Comparison of ENCODE assay signal across 11 cellular contexts in genomic region chr19:3555653-3556422, GRCh38. TPM values are rescaled to one million over a fixed set of nuclear protein-coding genes. Genes with fewer than 3 reads are reported as not detected.
A peak's percentile ranks its signal among the peaks of the same experiment; 100 is the strongest.
DNase-seq lines count a peak whose midpoint lies in the region; ATAC-seq, FAIRE-seq and TF ChIP-seq lines count a peak whose summit lies in the region.
"Had no signal": no experiment of that assay in that cellular context is flagged by ENCODE, and none has a peak within 500 bp of the region (broad histone marks: within the 10 kb centered on the region; RNA-seq: fewer than 3 reads in every experiment).

No MANE protein-coding gene starts in this region.

- ATAC-seq in HCT116: no peak
- ATAC-seq in WTC11: no peak
- ATAC-seq in GM19452 (IDR thresholded peaks at IDR 0.05; ENCODE audit: unreplicated experiment): no peak

- no peak overlapping the region; the same call in 1 of the 2 replicates for H3K27ac Mint-ChIP-seq in WTC11
- H3K27ac Mint-ChIP-seq in glutamatergic neuron (ENCODE audit: unreplicated experiment): peak overlapping the region; percentile 86

- intact Hi-C loops in HCT116 (cut with micrococcal nuclease): no loop called here
- intact Hi-C loops in spleen (cut with DNase I; ENCODE audit: low total_unique reads): loop anchor here (10.0 kb wide), 1 partner anchor 59 kb away; no protein-coding TSS in a partner anchor

- H4K20me1 ChIP-seq in HCT116 (ENCODE audit: insufficient read depth): peaks cover 8% of the 10 kb centered on the region; the same call in 1 of the 2 replicates

- TF ChIP-seq CTCF in HCT116 (IDR thresholded peaks at IDR 0.05 in 2 of 3, conservative IDR thresholded peaks at IDR 0.05 in 1 of 3; ENCODE audit: borderline replicate concordance in 1 of 3, insufficient read depth in 1 of 3, low read depth in 2 of 3, low read length in 2 of 3): no peak
- TF ChIP-seq CTCF in WTC11 (IDR thresholded peaks at IDR 0.05): no peak
- no peak for TF ChIP-seq CTCF in glutamatergic neuron (IDR thresholded peaks at IDR 0.05; ENCODE audit: partially characterized antibody, unreplicated experiment)
- TF ChIP-seq CTCF in spleen (IDR thresholded peaks at IDR 0.05 in 8 of 11, conservative IDR thresholded peaks at IDR 0.05 in 3 of 11): no peak

- no peaks in the 10 kb centered on the region for H3K27me3 ChIP-seq in HCT116 (ENCODE audit: insufficient read depth, low read length)
- H3K27me3 ChIP-seq in spleen (replicated peaks in 1 of 7): no peaks in the 10 kb centered on the region

- H3K9ac ChIP-seq in HCT116 (ENCODE audit: low read length): peak overlapping the region; percentile 95

- no peak for FAIRE-seq in GM12891 (lab: Jason Lieb, UNC)
- FAIRE-seq: colon had no signal

- RAD21 ChIA-PET in HCT116 (lab: Charles Lee; ENCODE audit: low non-redundant PET in 1 of 2, low total read pairs in 2 of 2, uncharacterized antibody in 2 of 2, unreplicated experiment in 2 of 2): no interaction called here

- no TSS peak for BruUV-seq in HCT116 (replicated peaks; lab: Mats Ljungman, UMichigan)

- H3K9me3 Mint-ChIP-seq in WTC11: no peaks in the 10 kb centered on the region
- H3K9me3 Mint-ChIP-seq in glutamatergic neuron (ENCODE audit: unreplicated experiment): peaks cover 5% of the 10 kb centered on the region

- H3K27me3 Mint-ChIP-seq in WTC11 (ENCODE audit: low read depth) (peaks cover 26% of the 10 kb centered on the region), glutamatergic neuron (ENCODE audit: unreplicated experiment) (peaks cover 14% of the 10 kb centered on the region)

- no peaks in the 10 kb centered on the region for H3K9me2 ChIP-seq in HCT116 (ENCODE audit: insufficient read depth)

- H3K36me3 Mint-ChIP-seq in WTC11 (no peaks in the 10 kb centered on the region), glutamatergic neuron (ENCODE audit: unreplicated experiment) (no peaks in the 10 kb centered on the region)

- peak overlapping the region; percentile 97 for H3K4me2 ChIP-seq in HCT116 (ENCODE audit: low read length)

- POLR2A ChIA-PET in HCT116 (lab: Charles Lee) (interaction anchor here (1.4 to 1.7 kb wide), 3 partner anchors 9 to 55 kb away, joined by 3 to 5 read pairs (median 3); no protein-coding TSS in a partner anchor), WTC11 (lab: Charles Lee) (interaction anchor here (0.6 to 1.4 kb wide), 4 partner anchors 10 to 112 kb away, joined by 3 to 4 read pairs (median 3); no protein-coding TSS in a partner anchor)

- peaks cover 59% of the 10 kb centered on the region for H3K79me2 ChIP-seq in HCT116 (ENCODE audit: insufficient read depth, low read length)

- H3K4me3 Mint-ChIP-seq in WTC11: peak overlapping the region; percentile 93
- peak overlapping the region; percentile 94 for H3K4me3 Mint-ChIP-seq in glutamatergic neuron (ENCODE audit: unreplicated experiment)

- CTCF ChIA-PET in HCT116 (lab: Charles Lee): no interaction called here
- CTCF ChIA-PET in WTC11 (lab: Charles Lee): interaction anchor here (1.3 to 2.7 kb wide), 4 partner anchors 8 to 21 kb away, joined by 5 to 20 read pairs (median 6); no protein-coding TSS in a partner anchor

- H3K27ac ChIP-seq in HCT116 (ENCODE audit: low read depth, low read length): peak overlapping the region; percentile 95; the same call in 1 of the 2 replicates
- H3K27ac ChIP-seq in spleen: peak overlapping the region in 7 of 8 donors; percentile 6 to 90 (median 85)

- no peak for TF ChIP-seq RAD21 in HCT116 (IDR thresholded peaks at IDR 0.05; ENCODE audit: low read depth)

- peaks cover 12% of the 10 kb centered on the region for H3K4me1 Mint-ChIP-seq in WTC11
- H3K4me1 Mint-ChIP-seq in glutamatergic neuron (ENCODE audit: low read depth, unreplicated experiment): peaks cover 10% of the 10 kb centered on the region

- no peak overlapping the region for H2AFZ ChIP-seq in HCT116 (ENCODE audit: low read depth, low read length, poor library complexity, severe bottlenecking)

- no peak for DNase-seq in HCT116 (ENCODE audit: low read depth, low spot score)
- DNase-seq in WTC11 (ENCODE audit: low spot score): no peak
- no peak for DNase-seq in glutamatergic neuron
- DNase-seq in spleen: peak; percentile 76
- DNase-seq in GM12891 (ENCODE audit: insufficient read length, low spot score): no peak
- DNase-seq in NCI-H1048 (lab: John Stamatoyannopoulos, UW): no peak
- no peak for DNase-seq in AG20443 (ENCODE audit: low spot score)
- DNase-seq: NCI-H226; stimulated activated CD4-positive, alpha-beta T cell treated with anti-CD3 and anti-CD28 coated beads, Interleukin-4, amount 100 ng/mL, for 4 hours had no signal

- H3K36me3 ChIP-seq in HCT116 (ENCODE audit: control insufficient read depth in 1 of 2, insufficient read depth in 2 of 2, low read length in 2 of 2): peaks cover 0 to 17% of the 10 kb centered on the region in 2 experiments; a peak in 1 of 4 replicates
- H3K36me3 ChIP-seq in spleen: peaks cover 0 to 7% (median 1%) of the 10 kb centered on the region in 6 donors

- peak overlapping the region; percentile 95 to 99 for H3K4me3 ChIP-seq in HCT116 (replicated peaks in 1 of 2; ENCODE audit: low read depth in 1 of 2, low read length in 2 of 2)
- H3K4me3 ChIP-seq in spleen: peak overlapping the region; percentile 14 to 99 (median 92)

- WGBS in spleen, 5 donors: 56 to 85% (median 76%) methylated on average over 7 to 15 of the region's 15 CpGs

- TF ChIP-seq POLR2A in HCT116 (IDR thresholded peaks at IDR 0.05; ENCODE audit: borderline replicate concordance, extremely low read depth, insufficient read depth, insufficient read length): no peak
- no peak for TF ChIP-seq POLR2A in spleen (IDR thresholded peaks at IDR 0.05)
- TF ChIP-seq POLR2A in GM12891 (IDR thresholded peaks at IDR 0.05; ENCODE audit: low read depth, low read length): no peak

- peaks cover 15 to 50% of the 10 kb centered on the region in 2 experiments for H3K4me1 ChIP-seq in HCT116 (ENCODE audit: control insufficient read depth in 1 of 2, insufficient read depth in 2 of 2, low read length in 2 of 2)
- H3K4me1 ChIP-seq in spleen: peaks cover 43 to 91% (median 65%) of the 10 kb centered on the region in 6 donors

- H3K9me3 ChIP-seq in HCT116 (ENCODE audit: control insufficient read depth in 1 of 2, insufficient read depth in 1 of 2, low read depth in 1 of 2, low read length in 2 of 2): no peaks in the 10 kb centered on the region
- H3K9me3 ChIP-seq in spleen: no peaks in the 10 kb centered on the region

TF ChIP-seq in HCT116, 20 proteins besides CTCF, POLR2A, EP300 and RAD21 (continues in another document):
- TF ChIP-seq CBX3 (IDR thresholded peaks at IDR 0.05; ENCODE audit: low read depth) (no peak), YY1 (IDR thresholded peaks at IDR 0.05; ENCODE audit: extremely low read depth, insufficient replicate concordance, low read depth, low read length) (no peak), FOSL1 (IDR thresholded peaks at IDR 0.05; ENCODE audit: low read depth) (no peak), SIN3A (IDR thresholded peaks at IDR 0.05; ENCODE audit: low read depth) (no peak)

TF ChIP-seq in WTC11, 78 proteins besides CTCF, POLR2A, EP300 and RAD21:
- TF ChIP-seq MYBL2 (CRISPR knock-in tag; IDR thresholded peaks at IDR 0.05) (no peak), ZNF671 (CRISPR knock-in tag; IDR thresholded peaks at IDR 0.05) (no peak), ZNF219 (CRISPR knock-in tag; IDR thresholded peaks at IDR 0.05; ENCODE audit: borderline replicate concordance) (no peak)
TF ChIP-seq in WTC11: peak in this region for 0.

TF ChIP-seq in GM12891, 5 proteins besides CTCF, POLR2A, EP300 and RAD21:
- no peak for TF ChIP-seq POLR2AphosphoS5 (IDR thresholded peaks at IDR 0.05; ENCODE audit: low read depth, low read length)
- TF ChIP-seq TAF1 (IDR thresholded peaks at IDR 0.05; ENCODE audit: low read depth, low read length): no peak
- no peak for TF ChIP-seq SPI1 (IDR thresholded peaks at IDR 0.05; ENCODE audit: low read depth, low read length)
- no peak for TF ChIP-seq POU2F2 (IDR thresholded peaks at IDR 0.05; ENCODE audit: low read depth, low read length)
- no peak for TF ChIP-seq PAX5 (IDR thresholded peaks at IDR 0.05; ENCODE audit: insufficient read depth, low read length, severe bottlenecking)

RNA-seq across cellular contexts. Expression of gene MFSD12, which starts 1.5 kb away (rescaled TPM):
- total RNA-seq in HCT116 (2021; ENCODE audit: unreplicated experiment) (131 TPM), WTC11 (2021) (59.9 to 75.4 TPM (median 71.0 TPM) in 3 replicates), glutamatergic neuron (ENCODE audit: unreplicated experiment) (134 TPM), spleen (100 to 1,000 TPM in 3 of 7 donors, 10 to 100 TPM in 4; 62.8 to 131 (median 98.6) TPM)
- 125 and 134 TPM in 2 replicates for polyA plus RNA-seq in HCT116 (2012)
- 10 to 100 TPM; 31.0 to 63.9 (median 37.6) TPM for polyA plus RNA-seq in spleen
- polyA plus RNA-seq in GM12891 (2012; ENCODE audit: low read depth, missing spikeins): 22.7 TPM

RNA-seq across cellular contexts. Expression of gene TEKTIP1, which starts 16.9 kb away (rescaled TPM):
- total RNA-seq in HCT116 (2021; ENCODE audit: unreplicated experiment) (1.2 TPM), WTC11 (2021) (3.3 to 6.3 TPM (median 4.7 TPM) in 3 replicates), glutamatergic neuron (ENCODE audit: unreplicated experiment) (2.5 TPM), spleen (1 to 10 TPM in 6 of 7 donors, not detected in 1; 2.7 to 7.4 (median 4.8) TPM)
- 1.1 and 1.9 TPM in 2 replicates for polyA plus RNA-seq in HCT116 (2012)
- 1 to 10 TPM; 1.2 to 1.5 (median 1.2) TPM for polyA plus RNA-seq in spleen
- polyA plus RNA-seq in GM12891 (2012; ENCODE audit: low read depth, missing spikeins): 0.63 TPM

RNA-seq across cellular contexts. Expression of gene HMG20B, which starts 16.9 kb away (rescaled TPM):
- total RNA-seq in HCT116 (2021; ENCODE audit: unreplicated experiment): 186 TPM
- polyA plus RNA-seq in HCT116 (2012): 158 and 174 TPM in 2 replicates
- 115 to 132 TPM (median 121 TPM) in 3 replicates for total RNA-seq in WTC11 (2021)
- total RNA-seq in glutamatergic neuron (ENCODE audit: unreplicated experiment): 55.3 TPM
- total RNA-seq in spleen: 10 to 100 TPM; 49.4 to 74.1 (median 62.8) TPM
- 10 to 100 TPM; 52.4 to 82.2 (median 71.4) TPM for polyA plus RNA-seq in spleen
- 44.6 TPM for polyA plus RNA-seq in GM12891 (2012; ENCODE audit: low read depth, missing spikeins)

RNA-seq across cellular contexts. Expression of gene GIPC3, which starts 29.4 kb away (rescaled TPM):
- total RNA-seq in HCT116 (2021; ENCODE audit: unreplicated experiment) (not detected), WTC11 (2021) (1.0 to 2.3 TPM (median 1.6 TPM) in 3 replicates), glutamatergic neuron (ENCODE audit: unreplicated experiment) (0.20 TPM), spleen (1 to 10 TPM; 3.4 to 9.2 (median 5.4) TPM)
- polyA plus RNA-seq in HCT116 (2012): not detected in 2 replicates
- 1 to 10 TPM in 1 of 3 donors, under 1 TPM in 2; 0.80 to 2.3 (median 0.96) TPM for polyA plus RNA-seq in spleen
- polyA plus RNA-seq in GM12891 (2012; ENCODE audit: low read depth, missing spikeins): 0.06 TPM

RNA-seq across cellular contexts. Expression of gene FZR1, which starts 49.7 kb away (rescaled TPM):
- total RNA-seq in HCT116 (2021; ENCODE audit: unreplicated experiment) (60.3 TPM), WTC11 (2021) (43.6 to 60.8 TPM (median 44.4 TPM) in 3 replicates), glutamatergic neuron (ENCODE audit: unreplicated experiment) (51.3 TPM), spleen (10 to 100 TPM; 26.4 to 53.6 (median 47.3) TPM)
- 64.5 and 76.2 TPM in 2 replicates for polyA plus RNA-seq in HCT116 (2012)
- polyA plus RNA-seq in spleen: 10 to 100 TPM in 2 of 3 donors, 1 to 10 TPM in 1; 9.8 to 26.1 (median 11.2) TPM
- 18.0 TPM for polyA plus RNA-seq in GM12891 (2012; ENCODE audit: low read depth, missing spikeins)
